In genomic region chr4:151165205-151166000, GRCh38 we compare ENCODE assay signal across 18 cellular contexts.
A peak's percentile ranks its signal among the peaks of the same experiment; 100 is the strongest.
DNase-seq lines count a peak whose midpoint lies in the region; ATAC-seq, FAIRE-seq and TF ChIP-seq lines count a peak whose summit lies in the region.
"Had no signal": no experiment of that assay in that cellular context is flagged by ENCODE, and none has a peak within 500 bp of the region (broad histone marks: within the 10 kb centered on the region; RNA-seq: fewer than 3 reads in every experiment).

No MANE protein-coding gene starts in this region.

- no peaks in the 10 kb centered on the region for H3K9me3 ChIP-seq in heart right ventricle
- no peaks in the 10 kb centered on the region for H3K9me3 ChIP-seq in lung (ENCODE audit: control insufficient read depth in 2 of 2, insufficient read depth in 1 of 2, low read length in 1 of 2)
- H3K9me3 ChIP-seq in upper lobe of left lung = no peaks in the 10 kb centered on the region
- H3K9me3 ChIP-seq: adrenal gland had no signal

- H3K4me3 ChIP-seq in heart right ventricle (no peak overlapping the region), lung (no peak overlapping the region), upper lobe of left lung (no peak overlapping the region)
- H3K4me3 ChIP-seq: adrenal gland, PC-9 had no signal

- DNase-seq in heart right ventricle = no peak
- DNase-seq in left cardiac atrium = no peak
- DNase-seq in chondrocyte (ENCODE audit: low spot score) = no peak
- DNase-seq in lung (ENCODE audit: low spot score) = no peak
- no peak for DNase-seq in upper lobe of left lung
- DNase-seq in urothelium cell line (ENCODE audit: low spot score) = no peak
- no peak for DNase-seq in activated CD4-positive, alpha-beta T cell treated with anti-CD3 and anti-CD28 coated beads for 4 hours
- DNase-seq: activated CD8-positive, alpha-beta T cell treated with anti-CD3 and anti-CD28 coated beads for 36 hours; adrenal gland; CD8-positive, alpha-beta memory T cell; NCI-H187 treated with DMSO at 0.1 percent for 48 hours; NCI-H524 treated with DMSO at 0.1 percent for 48 hours; PC-9; small intestine; stimulated activated naive CD8-positive, alpha-beta T cell treated with anti-CD3 and anti-CD28 coated beads, Interleukin-15, Interleukin-2, amounts not matched to agents 100 U/mL and 50 U/mL, for 24 hours had no signal

- H3K4me1 Mint-ChIP-seq in chondrocyte (ENCODE audit: low read depth) = peaks cover 52% of the 10 kb centered on the region
- H3K4me1 Mint-ChIP-seq: CD8-positive, alpha-beta memory T cell had no signal

- H3K4me1 ChIP-seq in heart right ventricle (peaks cover 0 to 43% (median 21%) of the 10 kb centered on the region in 9 donors), lung (ENCODE audit: control insufficient read depth in 2 of 2, insufficient read depth in 2 of 2, low read length in 2 of 2) (peaks cover 0 to 1% of the 10 kb centered on the region in 2 donors), upper lobe of left lung (peaks cover 12 to 26% (median 19%) of the 10 kb centered on the region in 4 donors)

- WGBS in heart right ventricle, 2 donors = 74 to 79% methylated on average over 10 of the region's 10 CpGs
- WGBS in lung, 2 donors = 71 to 74% methylated on average over 10 of the region's 10 CpGs
- 64 to 66% methylated on average over 10 of the region's 10 CpGs for WGBS in upper lobe of left lung, 2 donors

- H3K36me3 ChIP-seq in heart right ventricle (peaks cover 0 to 60% (median 9%) of the 10 kb centered on the region in 9 donors), lung (ENCODE audit: control insufficient read depth in 2 of 2, insufficient read depth in 2 of 2, low read length in 2 of 2) (peaks cover 8 to 10% of the 10 kb centered on the region in 2 donors), upper lobe of left lung (peaks cover 0 to 31% (median 2%) of the 10 kb centered on the region in 4 donors)
- H3K36me3 ChIP-seq: adrenal gland had no signal

- peak overlapping the region; percentile 65 for H3K27ac Mint-ChIP-seq in chondrocyte (ENCODE audit: unreplicated experiment)
- H3K27ac Mint-ChIP-seq: activated CD8-positive, alpha-beta T cell treated with anti-CD3 and anti-CD28 coated beads for 36 hours; CD8-positive, alpha-beta memory T cell; dendritic cell treated with granulocyte-macrophage colony-stimulating factor and Interleukin-4, amounts not matched to agents 40 ng/mL and 50 ng/mL, for 4 days had no signal

- TF ChIP-seq CTCF in heart right ventricle (IDR thresholded peaks at IDR 0.05) (no peak), chondrocyte (IDR thresholded peaks at IDR 0.05) (no peak), lung (IDR thresholded peaks at IDR 0.05; ENCODE audit: control extremely low read depth, extremely low read depth) (no peak), upper lobe of left lung (IDR thresholded peaks at IDR 0.05) (no peak)

- H3K27me3 Mint-ChIP-seq in chondrocyte (ENCODE audit: low read depth) = no peaks in the 10 kb centered on the region
- H3K27me3 Mint-ChIP-seq: dendritic cell treated with granulocyte-macrophage colony-stimulating factor and Interleukin-4, amounts not matched to agents 40 ng/mL and 50 ng/mL, for 4 days had no signal

- H3K27me3 ChIP-seq in heart right ventricle = no peaks in the 10 kb centered on the region
- no peaks in the 10 kb centered on the region for H3K27me3 ChIP-seq in lung (ENCODE audit: control insufficient read depth, insufficient read depth)
- H3K27me3 ChIP-seq in upper lobe of left lung = no peaks in the 10 kb centered on the region
- H3K27me3 ChIP-seq: adrenal gland had no signal

- no peak for ATAC-seq in heart right ventricle
- ATAC-seq in left cardiac atrium = no peak
- ATAC-seq in lung (ENCODE audit: insufficient read depth, low FRiP score) = no peak
- no peak for ATAC-seq in upper lobe of left lung (ENCODE audit: low FRiP score in 2 of 2)
- ATAC-seq in HG02981 (IDR thresholded peaks at IDR 0.05; ENCODE audit: unreplicated experiment) = no peak
- ATAC-seq: activated CD8-positive, alpha-beta T cell treated with anti-CD3 and anti-CD28 coated beads for 36 hours; stimulated activated naive CD8-positive, alpha-beta T cell treated with anti-CD3 and anti-CD28 coated beads, Interleukin-15, Interleukin-2, amounts not matched to agents 100 U/mL and 50 U/mL, for 24 hours had no signal

- peak overlapping the region; percentile 2 for H3K4me3 Mint-ChIP-seq in chondrocyte (ENCODE audit: unreplicated experiment)
- H3K4me3 Mint-ChIP-seq: activated CD8-positive, alpha-beta T cell treated with anti-CD3 and anti-CD28 coated beads for 36 hours; CD8-positive, alpha-beta memory T cell; dendritic cell treated with granulocyte-macrophage colony-stimulating factor and Interleukin-4, amounts not matched to agents 40 ng/mL and 50 ng/mL, for 4 days had no signal

- peaks cover 9% of the 10 kb centered on the region for H3K36me3 Mint-ChIP-seq in chondrocyte (ENCODE audit: low read depth)
- H3K36me3 Mint-ChIP-seq: CD8-positive, alpha-beta memory T cell had no signal

- H3K27ac ChIP-seq in heart right ventricle = peak overlapping the region in 7 of 10 donors; percentile 11 to 52 (median 24)
- peak overlapping the region; percentile 42 to 76 for H3K27ac ChIP-seq in lung (ENCODE audit: low read depth in 1 of 2, low read length in 1 of 2)
- H3K27ac ChIP-seq in upper lobe of left lung = peak overlapping the region; percentile 10 to 71 (median 56)
- H3K27ac ChIP-seq: PC-9 had no signal

- TF ChIP-seq EP300 in upper lobe of left lung (IDR thresholded peaks at IDR 0.05) = no peak

- no peak for FAIRE-seq in urothelium cell line (lab: Jason Lieb, UNC)
- FAIRE-seq: A204.1, small intestine had no signal

- no peaks in the 10 kb centered on the region for H3K9me3 Mint-ChIP-seq in chondrocyte (ENCODE audit: low read depth)
- H3K9me3 Mint-ChIP-seq: activated CD8-positive, alpha-beta T cell treated with anti-CD3 and anti-CD28 coated beads for 36 hours; CD8-positive, alpha-beta memory T cell; dendritic cell treated with granulocyte-macrophage colony-stimulating factor and Interleukin-4, amounts not matched to agents 40 ng/mL and 50 ng/mL, for 4 days had no signal

- TF ChIP-seq POLR2A in upper lobe of left lung (IDR thresholded peaks at IDR 0.05) = no peak

- intact Hi-C loops in heart right ventricle (cut with DNase I) (loop anchor here in 1 of 10 donors (5.0 kb wide), 1 partner anchor 62 kb away; no protein-coding TSS in a partner anchor), left cardiac atrium (cut with DNase I) (loop anchor here in 1 of 2 donors (10.0 kb wide), 1 partner anchor 59 kb away; no protein-coding TSS in a partner anchor)
